In the genomic region with DNA sequence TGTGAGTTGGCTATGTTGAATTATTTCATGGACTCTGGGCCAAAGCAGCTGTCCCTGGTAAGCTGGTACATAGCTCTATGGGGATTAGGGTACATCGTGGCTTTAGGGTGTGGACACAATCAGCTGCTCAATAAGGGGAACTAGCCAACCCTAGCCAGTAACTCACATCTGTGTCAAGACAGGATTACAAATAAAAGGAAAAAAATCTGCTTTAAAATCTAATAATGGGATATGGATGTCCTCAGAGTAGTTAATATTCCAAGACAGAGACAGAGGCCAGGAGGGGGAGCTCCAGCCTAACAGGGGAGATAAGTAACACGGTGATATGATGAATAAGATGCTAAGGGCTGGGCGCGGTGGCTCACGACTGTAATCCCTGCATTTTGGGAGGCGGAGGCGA, we compare ENCODE assay signal across 8 cellular contexts. TPM values are rescaled to one million over a fixed set of nuclear protein-coding genes. Genes with fewer than 3 reads are reported as not detected.
DNase-seq lines count a peak whose midpoint lies in the region; ATAC-seq, FAIRE-seq and TF ChIP-seq lines count a peak whose summit lies in the region.

No MANE protein-coding gene starts in this region.

- H2AFZ ChIP-seq in HepG2 (ENCODE audit: low read length), result no peak overlapping the region

- H3K27me3 ChIP-seq in HepG2 (ENCODE audit: control insufficient read depth in 1 of 2, insufficient read depth in 2 of 2, low read length in 2 of 2), result no peaks in the 10 kb centered on the region

- DNase-seq in Ammon's horn (ENCODE audit: low spot score) (peak; percentile 37), KG1 (lab: John Stamatoyannopoulos, UW) (peak; percentile 8), T-helper 22 cell (ENCODE audit: low read depth) (peak; percentile 10), HepG2 (ENCODE audit: low spot score) (peak; percentile 40)
- peak; percentile 17 to 44 for DNase-seq in stimulated activated CD8-positive, alpha-beta memory T cell treated with anti-CD3 and anti-CD28 coated beads, Interleukin-4, amount 100 ng/mL, for 1 hour (ENCODE audit: low read depth in 2 of 2, low spot score in 1 of 2)

- no peaks in the 10 kb centered on the region for H3K36me3 ChIP-seq in HepG2 (replicated peaks in 1 of 2; ENCODE audit: control insufficient read depth in 1 of 2, insufficient read depth in 2 of 2, low read length in 2 of 2)

- in situ Hi-C loops in HepG2 (cut with HindIII; ENCODE audit: extremely low pct_ligation_motif_present, low pct_unique_long_range_greater_than_20kb), result no loop called here

- peak overlapping the region in 1 of 5 experiments; percentile 24 for H3K27ac Mint-ChIP-seq in brain

- H3K4me3 ChIP-seq in HepG2 (replicated peaks in 1 of 3; ENCODE audit: insufficient read depth in 1 of 3, low read depth in 2 of 3, low read length in 3 of 3), result no peak overlapping the region

- H3K4me3 Mint-ChIP-seq in brain, result peak overlapping the region in 1 of 5 experiments; percentile 24

- H3K9me3 ChIP-seq in HepG2 (ENCODE audit: low read length), result peaks cover 6% of the 10 kb centered on the region; the same call in 1 of the 2 replicates

- TF ChIP-seq RAD21 in HepG2 (CRISPR knock-in tag; IDR thresholded peaks at IDR 0.05), result no peak

- no peaks in the 10 kb centered on the region for H3K4me1 ChIP-seq in HepG2 (ENCODE audit: insufficient read depth, low read length)

- POLR2A ChIA-PET in HepG2 (lab: Yijun Ruan, JAX), result no interaction called here

- no peaks in the 10 kb centered on the region for H4K20me1 ChIP-seq in HepG2 (ENCODE audit: insufficient read depth, low read length)

- 48% methylated on average over 7 of the region's 7 CpGs for WGBS in HepG2 (ENCODE audit: low lambda C conversion rate)

- TF ChIP-seq EP300 in HepG2 (IDR thresholded peaks at IDR 0.05; ENCODE audit: low read depth in 2 of 2, low read length in 2 of 2) (no peak), HepG2 (CRISPR knock-in tag; IDR thresholded peaks at IDR 0.05; ENCODE audit: borderline replicate concordance) (no peak)

- H3K4me2 ChIP-seq in HepG2 (ENCODE audit: low read depth, low read length), result no peak overlapping the region

- no peak overlapping the region for H3K27ac ChIP-seq in HepG2 (ENCODE audit: extremely low read length, insufficient read depth, low read length)

- H3K79me2 ChIP-seq in HepG2 (ENCODE audit: insufficient read depth, low read length), result no peaks in the 10 kb centered on the region

- ATAC-seq in HepG2 (peak; percentile 64), GM18505 (IDR thresholded peaks at IDR 0.05; ENCODE audit: unreplicated experiment) (no peak), GM18520 (IDR thresholded peaks at IDR 0.05; ENCODE audit: unreplicated experiment) (no peak)

- peaks cover 6% of the 10 kb centered on the region for H3K27me3 Mint-ChIP-seq in brain

- H3K9me3 Mint-ChIP-seq in brain, result peaks cover 0 to 4% (median 0%) of the 10 kb centered on the region in 5 experiments

- no peak for TF ChIP-seq POLR2A in HepG2 (IDR thresholded peaks at IDR 0.05; ENCODE audit: insufficient read depth in 1 of 2, low read depth in 2 of 2, low read length in 2 of 2)
- TF ChIP-seq POLR2A in GM18505 (IDR thresholded peaks at IDR 0.05; ENCODE audit: borderline replicate concordance, extremely low read depth, insufficient read depth, insufficient read length), result no peak

- no peak overlapping the region for H3K9ac ChIP-seq in HepG2 (ENCODE audit: insufficient read depth, low read depth, low read length)

- BruUV-seq in HepG2 (replicated peaks; lab: Mats Ljungman, UMichigan), result no TSS peak

- CTCF ChIA-PET in HepG2 (lab: Yijun Ruan, JAX; ENCODE audit: low intra/inter-chr PET ratio, low total read pairs), result interaction anchor here (1.2 to 1.3 kb wide), 2 partner anchors 217 to 500 kb away, joined by 4 to 9 read pairs; no protein-coding TSS in a partner anchor

- peaks cover 6% of the 10 kb centered on the region for H3K4me1 Mint-ChIP-seq in brain

- TF ChIP-seq CTCF in brain (conservative IDR thresholded peaks at IDR 0.05) (peak; percentile 55 to 62), HepG2 (CRISPR knock-in tag; IDR thresholded peaks at IDR 0.05) (peak; percentile 71)

- intact Hi-C loops in HepG2 (cut with micrococcal nuclease; ENCODE audit: unreplicated experiment), result no loop called here

- no peaks in the 10 kb centered on the region for H3K36me3 Mint-ChIP-seq in brain

- FAIRE-seq in HepG2 (lab: Jason Lieb, UNC), result no peak

RNA-seq across cellular contexts. Expression of a gene that starts 21.1 kb away (rescaled TPM):
- 5.0 TPM for polyA plus RNA-seq in brain (ENCODE audit: insufficient read depth, low read depth, low replicate concordance)
- total RNA-seq in HepG2 (2016; rRNA removed; fragmentation: Illumina TruSeq; extraction: Trizol), result 10.3 and 15.8 TPM in 2 replicates
- 8.2 and 11.6 TPM in 2 replicates for total RNA-seq in HepG2 (2016; cell fraction: cytosol; rRNA removed; fragmentation: Illumina TruSeq; extraction: Trizol; ENCODE audit: low read depth)
- 10.6 and 19.4 TPM in 2 replicates for total RNA-seq in HepG2 (2016; cell fraction: insoluble cytoplasmic fraction; rRNA removed; fragmentation: Illumina TruSeq; extraction: Trizol)
- 4.6 and 7.3 TPM in 2 replicates for total RNA-seq in HepG2 (2016; cell fraction: membrane; rRNA removed; fragmentation: Illumina TruSeq; extraction: Trizol)
- 6.1 and 7.5 TPM in 2 replicates for total RNA-seq in HepG2 (2016; cell fraction: nucleus; rRNA removed; fragmentation: Illumina TruSeq; extraction: Trizol)
- 4.2 and 5.2 TPM in 2 replicates for polyA plus RNA-seq in HepG2 (2011; rRNA removed)
- 2.1 and 3.9 TPM in 2 replicates for polyA plus RNA-seq in HepG2 (2011; cell fraction: cytosol; rRNA removed)
- polyA plus RNA-seq in HepG2 (2011; cell fraction: nucleus; rRNA removed), result 0.66 and 2.4 TPM in 2 replicates
- polyA plus RNA-seq in HepG2 (2012), result 8.7 and 8.8 TPM in 2 replicates
- 0.37 and 0.62 TPM in 2 replicates for polyA plus RNA-seq in HepG2 (2016; cell fraction: cytosol; fragmentation: Illumina TruSeq; extraction: Trizol; ENCODE audit: low read depth)
- polyA plus RNA-seq in HepG2 (2016; cell fraction: insoluble cytoplasmic fraction; fragmentation: Illumina TruSeq; extraction: Trizol; ENCODE audit: low read depth), result 10.9 and 11.7 TPM in 2 replicates
- 0.89 and 1.6 TPM in 2 replicates for polyA plus RNA-seq in HepG2 (2016; cell fraction: membrane; fragmentation: Illumina TruSeq; extraction: Trizol; ENCODE audit: low read depth)
- polyA plus RNA-seq in HepG2 (2016; cell fraction: nucleus; fragmentation: Illumina TruSeq; extraction: Trizol; ENCODE audit: insufficient read depth, low read depth), result 7.6 and 8.1 TPM in 2 replicates
- 1.4 and 2.2 TPM in 2 replicates for polyA minus RNA-seq in HepG2 (2011; rRNA and poly(A)+ RNA removed; ENCODE audit: low replicate concordance)
- polyA minus RNA-seq in HepG2 (2011; cell fraction: cytosol; rRNA and poly(A)+ RNA removed), result 4.0 and 6.7 TPM in 2 replicates
- polyA minus RNA-seq in HepG2 (2011; cell fraction: nucleus; rRNA and poly(A)+ RNA removed), result 7.5 and 9.0 TPM in 2 replicates

RNA-seq across cellular contexts. Expression of a gene that starts 48.7 kb away (rescaled TPM):
- 1.2 TPM for polyA plus RNA-seq in brain (ENCODE audit: insufficient read depth, low read depth, low replicate concordance)
- total RNA-seq in HepG2 (2016; rRNA removed; fragmentation: Illumina TruSeq; extraction: Trizol), result 9.6 and 22.2 TPM in 2 replicates
- 2.3 and 2.4 TPM in 2 replicates for total RNA-seq in HepG2 (2016; cell fraction: cytosol; rRNA removed; fragmentation: Illumina TruSeq; extraction: Trizol; ENCODE audit: low read depth)
- total RNA-seq in HepG2 (2016; cell fraction: insoluble cytoplasmic fraction; rRNA removed; fragmentation: Illumina TruSeq; extraction: Trizol), result 10.7 and 20.1 TPM in 2 replicates
- 6.8 and 8.1 TPM in 2 replicates for total RNA-seq in HepG2 (2016; cell fraction: membrane; rRNA removed; fragmentation: Illumina TruSeq; extraction: Trizol)
- total RNA-seq in HepG2 (2016; cell fraction: nucleus; rRNA removed; fragmentation: Illumina TruSeq; extraction: Trizol), result 8.7 and 10.5 TPM in 2 replicates
- 2.1 and 3.0 TPM in 2 replicates for polyA plus RNA-seq in HepG2 (2011; rRNA removed)
- 1.6 and 3.2 TPM in 2 replicates for polyA plus RNA-seq in HepG2 (2011; cell fraction: cytosol; rRNA removed)
- polyA plus RNA-seq in HepG2 (2011; cell fraction: nucleus; rRNA removed), result 1.5 and 1.8 TPM in 2 replicates
- 6.3 and 7.6 TPM in 2 replicates for polyA plus RNA-seq in HepG2 (2012)
- 6.3 and 7.8 TPM in 2 replicates for polyA plus RNA-seq in HepG2 (2016; cell fraction: cytosol; fragmentation: Illumina TruSeq; extraction: Trizol; ENCODE audit: low read depth)
- polyA plus RNA-seq in HepG2 (2016; cell fraction: insoluble cytoplasmic fraction; fragmentation: Illumina TruSeq; extraction: Trizol; ENCODE audit: low read depth), result 16.0 and 20.7 TPM in 2 replicates
- polyA plus RNA-seq in HepG2 (2016; cell fraction: membrane; fragmentation: Illumina TruSeq; extraction: Trizol; ENCODE audit: low read depth), result 5.7 and 5.9 TPM in 2 replicates
- polyA plus RNA-seq in HepG2 (2016; cell fraction: nucleus; fragmentation: Illumina TruSeq; extraction: Trizol; ENCODE audit: insufficient read depth, low read depth), result 9.4 and 10.0 TPM in 2 replicates
- polyA minus RNA-seq in HepG2 (2011; rRNA and poly(A)+ RNA removed; ENCODE audit: low replicate concordance), result 1.3 and 2.5 TPM in 2 replicates
- polyA minus RNA-seq in HepG2 (2011; cell fraction: cytosol; rRNA and poly(A)+ RNA removed), result 3.7 and 4.0 TPM in 2 replicates
- polyA minus RNA-seq in HepG2 (2011; cell fraction: nucleus; rRNA and poly(A)+ RNA removed), result 11.2 and 13.2 TPM in 2 replicates

RNA-seq across cellular contexts. Expression of a gene that starts 58.4 kb away (rescaled TPM):
- polyA plus RNA-seq in brain (ENCODE audit: insufficient read depth, low read depth, low replicate concordance), result 426 TPM
- 130 and 141 TPM in 2 replicates for total RNA-seq in HepG2 (2016; rRNA removed; fragmentation: Illumina TruSeq; extraction: Trizol)
- total RNA-seq in HepG2 (2016; cell fraction: cytosol; rRNA removed; fragmentation: Illumina TruSeq; extraction: Trizol; ENCODE audit: low read depth), result 13.2 and 14.6 TPM in 2 replicates
- total RNA-seq in HepG2 (2016; cell fraction: insoluble cytoplasmic fraction; rRNA removed; fragmentation: Illumina TruSeq; extraction: Trizol), result 127 and 142 TPM in 2 replicates
- 48.8 and 52.7 TPM in 2 replicates for total RNA-seq in HepG2 (2016; cell fraction: membrane; rRNA removed; fragmentation: Illumina TruSeq; extraction: Trizol)
- 60.6 and 73.7 TPM in 2 replicates for total RNA-seq in HepG2 (2016; cell fraction: nucleus; rRNA removed; fragmentation: Illumina TruSeq; extraction: Trizol)
- polyA plus RNA-seq in HepG2 (2011; rRNA removed), result 86.7 and 106 TPM in 2 replicates
- polyA plus RNA-seq in HepG2 (2011; cell fraction: cytosol; rRNA removed), result 70.4 and 89.0 TPM in 2 replicates
- 66.3 and 74.9 TPM in 2 replicates for polyA plus RNA-seq in HepG2 (2011; cell fraction: nucleus; rRNA removed)
- 139 and 160 TPM in 2 replicates for polyA plus RNA-seq in HepG2 (2012)
- polyA plus RNA-seq in HepG2 (2016; cell fraction: cytosol; fragmentation: Illumina TruSeq; extraction: Trizol; ENCODE audit: low read depth), result 22.6 and 27.2 TPM in 2 replicates
- polyA plus RNA-seq in HepG2 (2016; cell fraction: insoluble cytoplasmic fraction; fragmentation: Illumina TruSeq; extraction: Trizol; ENCODE audit: low read depth), result 141 and 165 TPM in 2 replicates
- polyA plus RNA-seq in HepG2 (2016; cell fraction: membrane; fragmentation: Illumina TruSeq; extraction: Trizol; ENCODE audit: low read depth), result 51.8 and 55.1 TPM in 2 replicates
- 79.3 and 95.6 TPM in 2 replicates for polyA plus RNA-seq in HepG2 (2016; cell fraction: nucleus; fragmentation: Illumina TruSeq; extraction: Trizol; ENCODE audit: insufficient read depth, low read depth)
- polyA minus RNA-seq in HepG2 (2011; rRNA and poly(A)+ RNA removed; ENCODE audit: low replicate concordance), result 326 and 356 TPM in 2 replicates
- 120 and 131 TPM in 2 replicates for polyA minus RNA-seq in HepG2 (2011; cell fraction: cytosol; rRNA and poly(A)+ RNA removed)
- polyA minus RNA-seq in HepG2 (2011; cell fraction: nucleus; rRNA and poly(A)+ RNA removed), result 94.9 and 101 TPM in 2 replicates
